ENCODE assay signal across 18 cellular contexts in the genomic region with DNA sequence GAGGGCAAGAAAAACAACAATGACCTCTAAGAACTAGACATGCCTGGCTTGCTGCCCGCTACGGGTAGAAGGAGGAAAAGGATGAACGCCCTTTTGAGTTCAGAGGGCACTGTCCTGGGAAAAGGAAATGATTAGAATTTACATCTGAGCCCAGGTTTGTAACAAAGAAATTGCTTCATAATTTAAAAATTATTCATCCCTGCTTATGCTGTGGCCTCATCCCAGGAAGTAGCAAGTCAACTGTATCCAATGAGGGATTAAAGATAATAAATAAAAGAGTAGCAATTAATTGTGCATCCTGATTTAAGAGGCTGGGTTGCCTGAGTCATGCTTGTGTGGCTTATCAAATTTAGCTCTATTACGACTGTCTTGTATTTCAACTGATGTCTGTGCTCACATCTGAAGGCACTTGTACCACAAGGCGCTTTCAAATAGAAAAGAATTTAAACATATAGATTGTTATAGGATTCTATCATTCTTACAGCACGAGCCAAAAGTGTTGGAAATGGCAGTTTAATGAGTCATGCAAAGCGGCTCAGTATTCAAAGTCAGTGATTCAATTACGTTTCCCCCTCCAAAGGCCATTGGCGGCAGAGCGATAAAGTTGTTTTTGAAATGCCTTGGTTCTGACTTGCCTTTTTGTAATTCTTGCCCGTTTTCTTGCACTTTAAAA. TPM values are rescaled to one million over a fixed set of nuclear protein-coding genes. Genes with fewer than 3 reads are reported as not detected.
DNase-seq lines count a peak whose midpoint lies in the region; ATAC-seq and TF ChIP-seq lines count a peak whose summit lies in the region.
"Had no signal": no experiment of that assay in that cellular context is flagged by ENCODE, and none has a peak within 500 bp of the region (broad histone marks: within the 10 kb centered on the region; RNA-seq: fewer than 3 reads in every experiment).

No MANE protein-coding gene starts in this region.

- H3K79me2 ChIP-seq in Karpas-422 (ENCODE audit: low read length), result no peaks in the 10 kb centered on the region

- intact Hi-C loops in left lung (cut with DNase I), result no loop called here

- H3K4me2 ChIP-seq in Karpas-422 (ENCODE audit: low read depth, low read length, poor library complexity, severe bottlenecking), result no peak overlapping the region

- H3K27ac ChIP-seq in epithelial cell of prostate (peak overlapping the region; percentile 39), Karpas-422 (ENCODE audit: low read length) (no peak overlapping the region), left lung (no peak overlapping the region)
- H3K27ac ChIP-seq: HL-60, ovary had no signal

- TF ChIP-seq CTCF in left lung (IDR thresholded peaks at IDR 0.05), result no peak

- H3K9me3 ChIP-seq in Karpas-422 (ENCODE audit: low read length), result no peaks in the 10 kb centered on the region
- H3K9me3 ChIP-seq in left lung, result no peaks in the 10 kb centered on the region
- H3K9me3 ChIP-seq: ovary had no signal

- in situ Hi-C loops in Caki2 (cut with HindIII; ENCODE audit: low pct_unique_long_range_greater_than_20kb, low sequenced_read_pairs), result no loop called here
- in situ Hi-C loops in SK-MEL-5 (cut with HindIII; ENCODE audit: low pct_unique_long_range_greater_than_20kb, low sequenced_read_pairs), result no loop called here

- no peak for ATAC-seq in left lung
- ATAC-seq: activated T-cell treated with anti-CD3 and anti-CD28 coated beads, Interleukin-2, amount 50 U/mL, for 4 hours had no signal

- H3K36me3 ChIP-seq in Karpas-422 (ENCODE audit: insufficient read depth, low read length) (no peaks in the 10 kb centered on the region), left lung (no peaks in the 10 kb centered on the region)
- H3K36me3 ChIP-seq: ovary had no signal

- no peak overlapping the region for H3K4me3 ChIP-seq in Karpas-422 (ENCODE audit: low read length)
- no peak overlapping the region for H3K4me3 ChIP-seq in left lung
- H3K4me3 ChIP-seq: ovary had no signal

- H4K20me1 ChIP-seq in Karpas-422 (ENCODE audit: insufficient read depth, low read depth, low read length), result no peaks in the 10 kb centered on the region

- no peak overlapping the region for H2AFZ ChIP-seq in Karpas-422 (ENCODE audit: low read length)

- DNase-seq in Caki2 (ENCODE audit: low read depth) (peak; percentile 76), SK-MEL-5 (ENCODE audit: low read depth, low spot score) (peak; percentile 7), epithelial cell of prostate (ENCODE audit: low read depth, low spot score) (no peak), non-pigmented ciliary epithelial cell (ENCODE audit: low read depth) (peak; percentile 51), Karpas-422 (no peak), superior temporal gyrus (ENCODE audit: extremely low spot score) (no peak), left lung (no peak)
- no peak for DNase-seq in NK-92 treated with Interleukin-12 subunit alpha and Interleukin-12 subunit beta, amount 100 ng/mL, for 24 hours (lab: John Stamatoyannopoulos, UW)
- DNase-seq: activated T-cell treated with anti-CD3 and anti-CD28 coated beads, Interleukin-2, amount 50 U/mL, for 4 hours; anterior cingulate cortex; endodermal cell; GOT3; MV-4-11; NCI-H2171 treated with DMSO at 0.1 percent for 48 hours; ovary; SW 1271 had no signal

- H3K27me3 ChIP-seq in Karpas-422 (ENCODE audit: low read length) (no peaks in the 10 kb centered on the region), left lung (no peaks in the 10 kb centered on the region)
- H3K27me3 ChIP-seq: ovary had no signal

- no peak overlapping the region for H3K9ac ChIP-seq in Karpas-422 (ENCODE audit: low read length)

- H3K9me2 ChIP-seq in Karpas-422 (replicated peaks; ENCODE audit: insufficient read depth, low read length), result no peaks in the 10 kb centered on the region

- no peaks in the 10 kb centered on the region for H3K4me1 ChIP-seq in Karpas-422 (ENCODE audit: low read length)
- no peaks in the 10 kb centered on the region for H3K4me1 ChIP-seq in left lung

RNA-seq across cellular contexts. Expression of a gene that starts 40.0 kb away (rescaled TPM):
- total RNA-seq in Caki2 (2014; rRNA removed; shearing (Covaris generic); ENCODE audit: low replicate concordance), result 1.0 TPM in 1 of 2 replicates, not detected in the other
- total RNA-seq in SK-MEL-5 (2014; rRNA removed; shearing (Covaris generic)), result not detected in 2 replicates
- not detected in 2 replicates for polyA plus RNA-seq in SK-MEL-5 (2015; cell fraction: cytosol; rRNA removed)
- polyA plus RNA-seq in SK-MEL-5 (2015; cell fraction: nucleus; rRNA removed), result not detected in 2 replicates
- total RNA-seq in Karpas-422 (2014; rRNA removed; shearing (Covaris generic); ENCODE audit: low replicate concordance), result not detected in 2 replicates
- total RNA-seq in left lung, result not detected
- total RNA-seq: activated T-cell treated with anti-CD3 and anti-CD28 coated beads, Interleukin-2, amount 50 U/mL, for 4 hours; endodermal cell; ovary had no signal
- polyA plus RNA-seq: BJ, ovary had no signal

Comparison
In these comparisons a context has a peak if more than half of its experiments do, and no peak if none do; other contexts are left out.
1. DNase-seq: peak in Caki2 (single experiment), SK-MEL-5 (single experiment) and non-pigmented ciliary epithelial cell (single experiment); none in epithelial cell of prostate (single experiment), Karpas-422 (single experiment), superior temporal gyrus (single experiment), left lung (0 of 2) and NK-92 treated with Interleukin-12 subunit alpha and Interleukin-12 subunit beta, amount 100 ng/mL, for 24 hours (single experiment).